In genomic region chr4:169109276-169109675, GRCh38 we compare ENCODE assay signal across 19 cellular contexts.
DNase-seq lines count a peak whose midpoint lies in the region; FAIRE-seq and TF ChIP-seq lines count a peak whose summit lies in the region.
"Had no signal": no experiment of that assay in that cellular context is flagged by ENCODE, and none has a peak within 500 bp of the region (broad histone marks: within the 10 kb centered on the region; RNA-seq: fewer than 3 reads in every experiment).

No MANE protein-coding gene starts in this region.

- H3K4me3 ChIP-seq in PC-9 = no peak overlapping the region
- H3K4me3 ChIP-seq: GM23248, HAP-1 had no signal

- BruUV-seq in PC-9 (replicated peaks; lab: Mats Ljungman, UMichigan) = no TSS peak

- no peak overlapping the region for H3K27ac ChIP-seq in PC-9
- H3K27ac ChIP-seq: GM23248, HL-60 had no signal

- intact Hi-C loops in PC-9 (cut with micrococcal nuclease; ENCODE audit: unreplicated experiment) = no loop called here

- no peaks in the 10 kb centered on the region for H3K9me2 ChIP-seq in PC-9 (ENCODE audit: insufficient read depth)

- no peaks in the 10 kb centered on the region for H3K9me3 Mint-ChIP-seq in mesothelial cell of epicardium
- H3K9me3 Mint-ChIP-seq: CD4-positive, CD25-positive, alpha-beta regulatory T cell; IgD-negative memory B cell had no signal

- peak; percentile 96 for FAIRE-seq in D721Med (lab: Jason Lieb, UNC)
- FAIRE-seq: HTR-8/SVneo had no signal

- POLR2A ChIA-PET in PC-9 (lab: Charles Lee; ENCODE audit: unreplicated experiment) = no interaction called here

- no peaks in the 10 kb centered on the region for H3K79me2 ChIP-seq in PC-9 (ENCODE audit: low read depth)

- no peaks in the 10 kb centered on the region for H3K27me3 ChIP-seq in PC-9 (ENCODE audit: insufficient read depth, low read depth)
- H3K27me3 ChIP-seq: BE2C had no signal

- H3K4me1 ChIP-seq in PC-9 (replicated peaks; ENCODE audit: insufficient read depth) = 0 out of 2 replicates have a peak, but pooled peaks cover 5% of the 10 kb centered on the region
- H3K4me1 ChIP-seq: Caco-2 had no signal

- CTCF ChIA-PET in PC-9 (lab: Charles Lee) = no interaction called here

- no peaks in the 10 kb centered on the region for H4K20me1 ChIP-seq in PC-9 (ENCODE audit: insufficient read depth)

- peaks cover under 1% of the 10 kb centered on the region for H3K4me1 Mint-ChIP-seq in mesothelial cell of epicardium
- H3K4me1 Mint-ChIP-seq: CD4-positive, CD25-positive, alpha-beta regulatory T cell; IgD-negative memory B cell had no signal

- H3K36me3 Mint-ChIP-seq in mesothelial cell of epicardium = peaks cover 34% of the 10 kb centered on the region
- H3K36me3 Mint-ChIP-seq: CD4-positive, CD25-positive, alpha-beta regulatory T cell had no signal

- H3K4me2 ChIP-seq in PC-9 = no peak overlapping the region

- H3K27ac Mint-ChIP-seq in mesothelial cell of epicardium = peak overlapping the region; percentile 37

- DNase-seq in D721Med (ENCODE audit: insufficient read length, low spot score) = peak; percentile 55
- DNase-seq in NCI-H524 (lab: John Stamatoyannopoulos, UW) = peak; percentile 10 to 51
- peak; percentile 50 for DNase-seq in SK-N-DZ (ENCODE audit: low spot score)
- no peak for DNase-seq in mesothelial cell of epicardium (ENCODE audit: low spot score in 2 of 2, unreplicated experiment in 2 of 2)
- no peak for DNase-seq in PC-9
- DNase-seq in SKM-1 treated with dmso at 0.1 percent for 144 hours (lab: John Stamatoyannopoulos, UW; ENCODE audit: unreplicated experiment) = no peak
- no peak for DNase-seq in AML-193 (lab: John Stamatoyannopoulos, UW)
- DNase-seq: BE2C; C1 segment of cervical spinal cord; Caco-2; CD4-positive, CD25-positive, alpha-beta regulatory T cell; DMS79 treated with DMSO at 0.1 percent for 48 hours; GF-D8; GM23248; KBM-7 had no signal

- H2AFZ ChIP-seq in PC-9 = no peak overlapping the region
- H2AFZ ChIP-seq: GM23248 had no signal

- no peaks in the 10 kb centered on the region; the same call in 1 of the 2 replicates for H3K36me3 ChIP-seq in PC-9 (ENCODE audit: low read depth)
- H3K36me3 ChIP-seq: HAP-1 had no signal

- no peak for TF ChIP-seq CTCF in D721Med (IDR thresholded peaks at IDR 0.05; ENCODE audit: insufficient read depth, missing control alignments)
- TF ChIP-seq CTCF in mesothelial cell of epicardium (IDR thresholded peaks at IDR 0.05; ENCODE audit: unreplicated experiment) = no peak
- no peak for TF ChIP-seq CTCF in PC-9 (conservative IDR thresholded peaks at IDR 0.05)

- H3F3A ChIP-seq in PC-9 (ENCODE audit: insufficient read depth, low read depth) = no peaks in the 10 kb centered on the region

- no peaks in the 10 kb centered on the region for H3K27me3 Mint-ChIP-seq in mesothelial cell of epicardium (ENCODE audit: low read depth)
- H3K27me3 Mint-ChIP-seq: IgD-negative memory B cell had no signal

- no peak overlapping the region for H3K4me3 Mint-ChIP-seq in mesothelial cell of epicardium
- H3K4me3 Mint-ChIP-seq: CD4-positive, CD25-positive, alpha-beta regulatory T cell; IgD-negative memory B cell had no signal

- H3K9me3 ChIP-seq in PC-9 (ENCODE audit: insufficient read depth, low read depth) = no peaks in the 10 kb centered on the region
- H3K9me3 ChIP-seq: BE2C, Caco-2, HAP-1 had no signal

Comparison
In these comparisons a context has a peak if more than half of its experiments do, and no peak if none do; other contexts are left out.
1. DNase-seq: peak in D721Med (single experiment), NCI-H524 (2 of 2) and SK-N-DZ (single experiment); none in mesothelial cell of epicardium (0 of 2), PC-9 (0 of 2), SKM-1 treated with dmso at 0.1 percent for 144 hours (single experiment) and AML-193 (0 of 2).